Comparison of ENCODE assay signal across 8 cellular contexts in the genomic region with DNA sequence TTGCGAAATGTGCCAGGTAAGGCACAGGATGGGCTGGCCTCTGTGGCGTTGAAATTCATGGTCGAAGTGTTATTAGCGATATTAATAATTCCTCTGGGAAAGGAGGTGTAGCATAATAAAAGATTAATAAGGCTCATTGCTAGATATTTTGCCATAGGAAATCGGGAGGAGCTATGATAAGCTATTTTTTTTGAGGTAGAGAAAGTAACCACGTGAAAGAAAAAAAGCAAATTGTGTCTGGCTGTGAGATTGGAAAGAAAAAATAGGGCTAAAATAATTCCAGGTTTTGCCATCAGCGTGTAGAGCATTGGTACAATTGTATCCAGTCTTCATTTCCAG. TPM values are rescaled to one million over a fixed set of nuclear protein-coding genes. Genes with fewer than 3 reads are reported as not detected.
DNase-seq lines count a peak whose midpoint lies in the region; FAIRE-seq and TF ChIP-seq lines count a peak whose summit lies in the region.

No MANE protein-coding gene starts in this region.

- H3K4me1 ChIP-seq in adipocyte (ENCODE audit: control insufficient read depth, insufficient read depth, low read length) = peaks cover 49% of the 10 kb centered on the region
- H3K4me1 ChIP-seq in kidney (ENCODE audit: control insufficient read depth in 1 of 2, insufficient read depth in 1 of 2, low read depth in 1 of 2, low read length in 2 of 2) = peaks cover 3 to 8% of the 10 kb centered on the region in 2 donors
- H3K4me1 ChIP-seq in subcutaneous abdominal adipose tissue (ENCODE audit: control insufficient read depth in 5 of 5, insufficient read depth in 5 of 5, low read length in 5 of 5) = peaks cover 0 to 38% (median 26%) of the 10 kb centered on the region in 5 donors

- H3K36me3 ChIP-seq in adipocyte (ENCODE audit: control insufficient read depth, insufficient read depth, low read length, severe bottlenecking) = no peaks in the 10 kb centered on the region
- no peaks in the 10 kb centered on the region for H3K36me3 ChIP-seq in kidney (ENCODE audit: control insufficient read depth in 1 of 2, insufficient read depth in 2 of 2, low read length in 2 of 2)
- H3K36me3 ChIP-seq in subcutaneous abdominal adipose tissue (ENCODE audit: control insufficient read depth in 5 of 5, insufficient read depth in 5 of 5, low read length in 5 of 5) = no peaks in the 10 kb centered on the region

- no peak for FAIRE-seq in kidney (lab: Jason Lieb, UNC)

- intact Hi-C loops in kidney (cut with DNase I) = loop anchor here (10.0 kb wide), 1 partner anchor 262 kb away; no protein-coding TSS in a partner anchor

- peak; percentile 52 for DNase-seq in NCI-H2171 treated with DMSO at 0.1 percent for 48 hours (lab: John Stamatoyannopoulos, UW)
- DNase-seq in NCI-H2171 (lab: John Stamatoyannopoulos, UW) = no peak
- DNase-seq in adipocyte (ENCODE audit: low read depth) = peak; percentile 16
- DNase-seq in kidney = no peak
- no peak for DNase-seq in HK-2 (ENCODE audit: unreplicated experiment)
- DNase-seq in putamen (ENCODE audit: low spot score) = no peak
- DNase-seq in activated gamma-delta T cell treated with Interleukin-2 at 50 U/mL for 16 hours = no peak

- peak overlapping the region; percentile 87 for H3K9ac ChIP-seq in adipocyte (ENCODE audit: low read length)
- H3K9ac ChIP-seq in kidney (ENCODE audit: low read length in 2 of 2) = peak overlapping the region; percentile 68 to 78
- H3K9ac ChIP-seq in subcutaneous abdominal adipose tissue (ENCODE audit: low read length in 5 of 5) = peak overlapping the region in 4 of 5 donors; percentile 75 to 89 (median 79)

- no peak for TF ChIP-seq CTCF in kidney (IDR thresholded peaks at IDR 0.05; ENCODE audit: borderline replicate concordance, extremely low read depth, insufficient read depth)

- no peaks in the 10 kb centered on the region for H3K9me3 ChIP-seq in adipocyte (ENCODE audit: control insufficient read depth, low read length)
- no peaks in the 10 kb centered on the region for H3K9me3 ChIP-seq in kidney (ENCODE audit: control insufficient read depth in 1 of 2, low read length in 2 of 2)
- no peaks in the 10 kb centered on the region for H3K9me3 ChIP-seq in subcutaneous abdominal adipose tissue (ENCODE audit: control insufficient read depth in 5 of 5, low read length in 5 of 5)

- H3K27me3 ChIP-seq in adipocyte (replicated peaks; ENCODE audit: control insufficient read depth, insufficient read depth, low read length) = no peaks in the 10 kb centered on the region
- no peaks in the 10 kb centered on the region for H3K27me3 ChIP-seq in subcutaneous abdominal adipose tissue (ENCODE audit: control insufficient read depth in 5 of 5, insufficient read depth in 4 of 5, low read length in 5 of 5)

- peak overlapping the region in 1 of 2 donors; percentile 54 for H3K27ac ChIP-seq in kidney (ENCODE audit: low read depth in 2 of 2, low read length in 2 of 2)
- no peak overlapping the region for H3K27ac ChIP-seq in subcutaneous abdominal adipose tissue (ENCODE audit: low read depth, low read length)

- H3K4me3 ChIP-seq in adipocyte (ENCODE audit: low read length) = peak overlapping the region; percentile 91
- H3K4me3 ChIP-seq in kidney (ENCODE audit: low read length in 2 of 2) = peak overlapping the region; percentile 84 to 88
- peak overlapping the region; percentile 73 to 89 (median 80) for H3K4me3 ChIP-seq in subcutaneous abdominal adipose tissue (ENCODE audit: low read depth in 1 of 5, low read length in 5 of 5)

RNA-seq across cellular contexts. Expression of a gene that starts 1.0 kb away (rescaled TPM):
- 73.9 TPM for total RNA-seq in kidney
- 3.2 TPM for polyA plus RNA-seq in kidney (ENCODE audit: insufficient read depth, low read depth, low replicate concordance)

Comparison
In these comparisons a context has a peak if more than half of its experiments do, and no peak if none do; other contexts are left out.
1. DNase-seq: peak in NCI-H2171 treated with DMSO at 0.1 percent for 48 hours (single experiment) and adipocyte (single experiment); none in NCI-H2171 (single experiment), kidney (single experiment), HK-2 (single experiment), putamen (single experiment) and activated gamma-delta T cell treated with Interleukin-2 at 50 U/mL for 16 hours (single experiment).
2. Peak in every context shown above with its lines, with median percentiles within 50 percentile points of each other: H3K4me3 ChIP-seq and H3K9ac ChIP-seq.